In the genomic region with DNA sequence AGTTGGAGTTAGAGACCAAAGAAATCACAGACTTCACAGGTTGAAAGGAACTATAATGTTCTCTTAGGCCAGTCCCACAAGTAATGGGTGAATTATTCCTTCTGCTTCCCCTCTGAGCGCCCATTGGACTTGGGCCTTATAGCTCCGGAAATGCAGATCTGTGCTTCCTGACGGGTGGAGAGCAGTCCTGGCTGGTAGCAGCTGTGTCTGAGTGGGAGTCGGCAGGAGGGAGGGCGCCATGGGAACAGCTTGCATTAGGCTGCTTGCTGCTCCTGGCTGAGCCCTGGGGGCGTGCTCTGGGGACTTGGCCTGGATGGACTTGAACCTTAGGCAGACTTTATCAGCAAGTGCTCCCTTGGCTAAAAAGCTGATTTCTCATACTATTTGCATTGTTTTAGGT, we compare ENCODE assay signal across 11 cellular contexts. TPM values are rescaled to one million over a fixed set of nuclear protein-coding genes. Genes with fewer than 3 reads are reported as not detected.
DNase-seq lines count a peak whose midpoint lies in the region; ATAC-seq, FAIRE-seq and TF ChIP-seq lines count a peak whose summit lies in the region.
"Had no signal": no experiment of that assay in that cellular context is flagged by ENCODE, and none has a peak within 500 bp of the region (broad histone marks: within the 10 kb centered on the region; RNA-seq: fewer than 3 reads in every experiment).

No MANE protein-coding gene starts in this region.

- POLR2A ChIA-PET in CD4-positive, alpha-beta memory T cell (lab: Charles Lee; ENCODE audit: partially characterized antibody) = no interaction called here

- H3K79me2 ChIP-seq in astrocyte (ENCODE audit: insufficient read depth, low read length) (no peaks in the 10 kb centered on the region), MM.1S (ENCODE audit: low read length) (no peaks in the 10 kb centered on the region)

- no peak overlapping the region for H3K27ac Mint-ChIP-seq in astrocyte (ENCODE audit: unreplicated experiment)
- H3K27ac Mint-ChIP-seq in CD4-positive, alpha-beta memory T cell = no peak overlapping the region
- H3K27ac Mint-ChIP-seq: dendritic cell treated with granulocyte-macrophage colony-stimulating factor and Interleukin-4, amounts not matched to agents 40 ng/mL and 50 ng/mL, for 4 days had no signal

- no peaks in the 10 kb centered on the region for H3K4me1 Mint-ChIP-seq in astrocyte (ENCODE audit: low read depth, unreplicated experiment)
- H3K4me1 Mint-ChIP-seq in CD4-positive, alpha-beta memory T cell = no peaks in the 10 kb centered on the region

- H4K20me1 ChIP-seq in astrocyte (ENCODE audit: insufficient read depth, low read length) = no peaks in the 10 kb centered on the region
- H4K20me1 ChIP-seq in MM.1S (ENCODE audit: insufficient read depth, low read length) = no peaks in the 10 kb centered on the region

- no peaks in the 10 kb centered on the region for H3K9me2 ChIP-seq in MM.1S (replicated peaks; ENCODE audit: insufficient read depth, low read length)

- H3K27me3 Mint-ChIP-seq in astrocyte (ENCODE audit: low read depth, unreplicated experiment) = peaks cover 3% of the 10 kb centered on the region
- no peaks in the 10 kb centered on the region for H3K27me3 Mint-ChIP-seq in CD4-positive, alpha-beta memory T cell
- H3K27me3 Mint-ChIP-seq: dendritic cell treated with granulocyte-macrophage colony-stimulating factor and Interleukin-4, amounts not matched to agents 40 ng/mL and 50 ng/mL, for 4 days had no signal

- H3K27ac ChIP-seq in astrocyte (ENCODE audit: low read depth, low read length) (no peak overlapping the region), left lung (no peak overlapping the region), MM.1S (ENCODE audit: low read length) (no peak overlapping the region)
- H3K27ac ChIP-seq in CD4-positive, alpha-beta memory T cell (ENCODE audit: low read depth, low read length) = no peak overlapping the region

- H3K4me3 Mint-ChIP-seq in astrocyte (ENCODE audit: unreplicated experiment) = no peak overlapping the region
- H3K4me3 Mint-ChIP-seq in CD4-positive, alpha-beta memory T cell = no peak overlapping the region
- H3K4me3 Mint-ChIP-seq: dendritic cell treated with granulocyte-macrophage colony-stimulating factor and Interleukin-4, amounts not matched to agents 40 ng/mL and 50 ng/mL, for 4 days had no signal

- H3K4me2 ChIP-seq in astrocyte (ENCODE audit: low read length) (peak overlapping the region; percentile 26), MM.1S (ENCODE audit: low read depth, low read length) (no peak overlapping the region)

- CTCF ChIA-PET in CD4-positive, alpha-beta memory T cell (lab: Charles Lee; ENCODE audit: partially characterized antibody) = no interaction called here

- DNase-seq in COLO668 (lab: John Stamatoyannopoulos, UW; ENCODE audit: unreplicated experiment) (peak; percentile 64), NCI-H1436 (lab: John Stamatoyannopoulos, UW) (peak; percentile 76), astrocyte (ENCODE audit: low read depth) (peak; percentile 44), left lung (no peak), MM.1S (no peak), G401 (ENCODE audit: low spot score) (no peak)
- DNase-seq in CD4-positive, alpha-beta memory T cell = no peak
- DNase-seq: Karpas-422; stimulated activated CD8-positive, alpha-beta memory T cell treated with anti-CD3 and anti-CD28 coated beads, Interleukin-4, amount 100 ng/mL, for 48 hours had no signal

- H3K4me3 ChIP-seq in astrocyte (ENCODE audit: insufficient read depth, low read depth, low read length) = no peak overlapping the region
- H3K4me3 ChIP-seq in left lung = no peak overlapping the region
- H3K4me3 ChIP-seq in MM.1S (ENCODE audit: low read length) = no peak overlapping the region
- no peak overlapping the region for H3K4me3 ChIP-seq in CD4-positive, alpha-beta memory T cell (ENCODE audit: low read length in 2 of 2)

- intact Hi-C loops in left lung (cut with DNase I) = no loop called here
- intact Hi-C loops in CD4-positive, alpha-beta memory T cell (cut with micrococcal nuclease) = no loop called here

- H2AFZ ChIP-seq in astrocyte (ENCODE audit: low read depth, low read length) (peak overlapping the region; percentile 73), MM.1S (ENCODE audit: low read length) (no peak overlapping the region)

- H3K9me3 Mint-ChIP-seq in astrocyte (ENCODE audit: unreplicated experiment) = peaks cover 7% of the 10 kb centered on the region
- H3K9me3 Mint-ChIP-seq in CD4-positive, alpha-beta memory T cell = peaks cover 0 to 5% (median 0%) of the 10 kb centered on the region in 8 donors

- no peak overlapping the region for H3K9ac ChIP-seq in astrocyte (ENCODE audit: low read length)
- no peak overlapping the region for H3K9ac ChIP-seq in MM.1S (ENCODE audit: low read length)

- H3K4me1 ChIP-seq in astrocyte (ENCODE audit: insufficient read depth, low read length) = no peaks in the 10 kb centered on the region
- no peaks in the 10 kb centered on the region for H3K4me1 ChIP-seq in left lung
- H3K4me1 ChIP-seq in MM.1S (ENCODE audit: low read length) = no peaks in the 10 kb centered on the region
- H3K4me1 ChIP-seq in CD4-positive, alpha-beta memory T cell (ENCODE audit: insufficient read depth, low read length) = no peaks in the 10 kb centered on the region

- H3K36me3 ChIP-seq in astrocyte (ENCODE audit: insufficient read depth, low read length) (no peaks in the 10 kb centered on the region), left lung (no peaks in the 10 kb centered on the region), MM.1S (replicated peaks; ENCODE audit: insufficient read depth, low read length) (no peaks in the 10 kb centered on the region)
- no peaks in the 10 kb centered on the region for H3K36me3 ChIP-seq in CD4-positive, alpha-beta memory T cell (ENCODE audit: insufficient read depth, low read length)

- TF ChIP-seq CTCF in astrocyte (IDR thresholded peaks at IDR 0.05; ENCODE audit: insufficient read depth, low read depth, low read length) (no peak), left lung (IDR thresholded peaks at IDR 0.05) (no peak), MM.1S (IDR thresholded peaks at IDR 0.05; ENCODE audit: low read length) (no peak)

- no peaks in the 10 kb centered on the region for H3F3A ChIP-seq in MM.1S (ENCODE audit: insufficient read depth, low read length)

- peaks cover 2% of the 10 kb centered on the region for H3K36me3 Mint-ChIP-seq in astrocyte (ENCODE audit: low read depth, unreplicated experiment)
- H3K36me3 Mint-ChIP-seq in CD4-positive, alpha-beta memory T cell = no peaks in the 10 kb centered on the region

- peak; percentile 36 for ATAC-seq in left lung
- no peak for ATAC-seq in GM21529 (IDR thresholded peaks at IDR 0.05; ENCODE audit: unreplicated experiment)

- FAIRE-seq in astrocyte (lab: Jason Lieb, UNC) = no peak

- no peaks in the 10 kb centered on the region for H3K9me3 ChIP-seq in astrocyte (ENCODE audit: insufficient read depth, low read depth, low read length)
- H3K9me3 ChIP-seq in left lung = no peaks in the 10 kb centered on the region
- no peaks in the 10 kb centered on the region for H3K9me3 ChIP-seq in MM.1S (replicated peaks; ENCODE audit: insufficient read depth, low read length)
- no peaks in the 10 kb centered on the region for H3K9me3 ChIP-seq in CD4-positive, alpha-beta memory T cell (ENCODE audit: control insufficient read depth in 1 of 2, low read length in 2 of 2)

- no peaks in the 10 kb centered on the region for H3K27me3 ChIP-seq in astrocyte (ENCODE audit: insufficient read depth, low read length)
- H3K27me3 ChIP-seq in left lung = no peaks in the 10 kb centered on the region
- H3K27me3 ChIP-seq in MM.1S (replicated peaks; ENCODE audit: insufficient read depth, low read length) = no peaks in the 10 kb centered on the region
- H3K27me3 ChIP-seq in CD4-positive, alpha-beta memory T cell (ENCODE audit: insufficient read depth, low read length) = no peaks in the 10 kb centered on the region

- in situ Hi-C loops in G401 (cut with HindIII; ENCODE audit: low sequenced_read_pairs) = no loop called here

RNA-seq across cellular contexts. Expression of gene NUP153, which starts 18.4 kb away (rescaled TPM):
- total RNA-seq in astrocyte (44.8 and 51.6 TPM in 2 replicates), left lung (10 to 100 TPM; 28.2 to 35.9 TPM)
- total RNA-seq in CD4-positive, alpha-beta memory T cell = 10 to 100 TPM; 57.0 to 60.7 TPM
- polyA plus RNA-seq in CD4-positive, alpha-beta memory T cell = 1 to 10 TPM; 1.9 to 6.9 TPM
- 27.3 and 42.6 TPM in 2 replicates for total RNA-seq in G401 (2014; rRNA removed; shearing (Covaris generic))

Comparison
In these comparisons a context has a peak if more than half of its experiments do, and no peak if none do; other contexts are left out.
1. DNase-seq: peak in COLO668 (single experiment), NCI-H1436 (single experiment) and astrocyte (single experiment); none in left lung (0 of 2), MM.1S (single experiment), CD4-positive, alpha-beta memory T cell (0 of 5) and G401 (single experiment).